In genomic region chr18:3966985-3967856, GRCh38 we compare ENCODE assay signal across 10 cellular contexts.
DNase-seq lines count a peak whose midpoint lies in the region; ATAC-seq and TF ChIP-seq lines count a peak whose summit lies in the region.
"Had no signal": no experiment of that assay in that cellular context is flagged by ENCODE, and none has a peak within 500 bp of the region (broad histone marks: within the 10 kb centered on the region; RNA-seq: fewer than 3 reads in every experiment).

No MANE protein-coding gene starts in this region.

- H3K36me3 ChIP-seq in PC-3 (ENCODE audit: low read depth, low read length), result no peaks in the 10 kb centered on the region
- H3K36me3 ChIP-seq in CD8-positive, alpha-beta T cell (ENCODE audit: insufficient read depth, low read length), result no peaks in the 10 kb centered on the region

- peaks cover 5% of the 10 kb centered on the region for H3K27me3 Mint-ChIP-seq in CD8-positive, alpha-beta T cell (ENCODE audit: low read depth)

- BruUV-seq in PC-3 (replicated peaks; lab: Mats Ljungman, UMichigan), result no TSS peak

- CTCF ChIA-PET in PC-3 (lab: Charles Lee), result no interaction called here
- CTCF ChIA-PET in CD8-positive, alpha-beta T cell (lab: Charles Lee), result interaction anchor here (0.6 kb wide), 1 partner anchor 11 kb away, joined by 3 read pairs; no protein-coding TSS in a partner anchor

- no peaks in the 10 kb centered on the region for H3K9me2 ChIP-seq in PC-3 (replicated peaks; ENCODE audit: low read length)

- H3K9me3 ChIP-seq in PC-3 (ENCODE audit: low read length), result no peaks in the 10 kb centered on the region
- H3K9me3 ChIP-seq in CD8-positive, alpha-beta T cell (ENCODE audit: low read length), result no peaks in the 10 kb centered on the region

- H3K27ac ChIP-seq in PC-3 (ENCODE audit: low read length), result no peak overlapping the region
- H3K27ac ChIP-seq in CD8-positive, alpha-beta T cell (ENCODE audit: low read depth, low read length), result no peak overlapping the region

- H3K4me3 ChIP-seq in PC-3 (ENCODE audit: low read length), result no peak overlapping the region
- H3K4me3 ChIP-seq in CD8-positive, alpha-beta T cell (ENCODE audit: low read depth, low read length), result no peak overlapping the region

- DNase-seq in H4 (ENCODE audit: low spot score) (peak; percentile 52), PC-3 (peak; percentile 29), glomerular visceral epithelial cell (ENCODE audit: extremely low spot score) (peak; percentile 63), RPMI8226 (no peak), GM13977 (ENCODE audit: low spot score) (no peak)
- no peak for DNase-seq in stimulated activated effector memory CD8-positive, alpha-beta T cell treated with anti-CD3 and anti-CD28 coated beads, Interleukin-12 subunit alpha, Interleukin-12 subunit beta, amount 100 ng/mL, for 72 hours (ENCODE audit: low spot score in 2 of 2)
- DNase-seq in CD8-positive, alpha-beta T cell, result no peak
- DNase-seq: activated T-cell treated with anti-CD3 and anti-CD28 coated beads, Interleukin-2, amount 50 U/mL, for 4 hours; cerebellar nuclear complex; stimulated activated CD8-positive, alpha-beta memory T cell treated with anti-CD3 and anti-CD28 coated beads, Interleukin-4, amount 100 ng/mL, for 48 hours had no signal

- H3K4me2 ChIP-seq in PC-3 (ENCODE audit: low read length), result no peak overlapping the region

- no peaks in the 10 kb centered on the region for H3K4me1 ChIP-seq in PC-3 (ENCODE audit: insufficient read depth, low read length)
- H3K4me1 ChIP-seq in CD8-positive, alpha-beta T cell (ENCODE audit: insufficient read depth, low read length), result no peaks in the 10 kb centered on the region

- no peaks in the 10 kb centered on the region for H3F3A ChIP-seq in PC-3 (ENCODE audit: low read length, unreplicated experiment)

- no peaks in the 10 kb centered on the region for H4K20me1 ChIP-seq in PC-3 (ENCODE audit: low read length)

- no peaks in the 10 kb centered on the region for H3K9me3 Mint-ChIP-seq in stimulated activated effector memory CD8-positive, alpha-beta T cell treated with anti-CD3 and anti-CD28 coated beads, Interleukin-12 subunit alpha, Interleukin-12 subunit beta, amount 100 ng/mL, for 72 hours
- H3K9me3 Mint-ChIP-seq in CD8-positive, alpha-beta T cell, result no peaks in the 10 kb centered on the region
- H3K9me3 Mint-ChIP-seq: activated T-cell treated with anti-CD3 and anti-CD28 coated beads, Interleukin-2, amount 50 U/mL, for 4 hours had no signal

- TF ChIP-seq CTCF in PC-3 (conservative IDR thresholded peaks at IDR 0.05; ENCODE audit: low read depth, low read length) (no peak), GM13977 (IDR thresholded peaks at IDR 0.05; ENCODE audit: extremely low read depth, insufficient read depth, missing control alignments) (no peak)
- no peak for TF ChIP-seq CTCF in CD8-positive, alpha-beta T cell (IDR thresholded peaks at IDR 0.05)

- in situ Hi-C loops in GM13977 (cut with MboI; ENCODE audit: low pct_unique_long_range_greater_than_20kb, low sequenced_read_pairs, unreplicated experiment), result no loop called here

- H3K36me3 Mint-ChIP-seq in stimulated activated effector memory CD8-positive, alpha-beta T cell treated with anti-CD3 and anti-CD28 coated beads, Interleukin-12 subunit alpha, Interleukin-12 subunit beta, amount 100 ng/mL, for 72 hours, result no peaks in the 10 kb centered on the region
- no peaks in the 10 kb centered on the region for H3K36me3 Mint-ChIP-seq in CD8-positive, alpha-beta T cell

- no peak overlapping the region for H2AFZ ChIP-seq in PC-3 (ENCODE audit: low read length)

- peaks cover 17% of the 10 kb centered on the region; the same call in 1 of the 2 replicates for H3K27me3 ChIP-seq in PC-3 (ENCODE audit: low read length)
- no peaks in the 10 kb centered on the region for H3K27me3 ChIP-seq in CD8-positive, alpha-beta T cell (ENCODE audit: insufficient read depth, low read length)

- H3K4me3 Mint-ChIP-seq in stimulated activated effector memory CD8-positive, alpha-beta T cell treated with anti-CD3 and anti-CD28 coated beads, Interleukin-12 subunit alpha, Interleukin-12 subunit beta, amount 100 ng/mL, for 72 hours, result no peak overlapping the region
- H3K4me3 Mint-ChIP-seq in CD8-positive, alpha-beta T cell, result no peak overlapping the region
- H3K4me3 Mint-ChIP-seq: activated T-cell treated with anti-CD3 and anti-CD28 coated beads, Interleukin-2, amount 50 U/mL, for 4 hours had no signal

- POLR2A ChIA-PET in PC-3 (lab: Charles Lee; ENCODE audit: unreplicated experiment), result no interaction called here
- POLR2A ChIA-PET in CD8-positive, alpha-beta T cell (lab: Charles Lee), result no interaction called here

- no peaks in the 10 kb centered on the region for H3K79me2 ChIP-seq in PC-3 (ENCODE audit: low read length)

- H3K9ac ChIP-seq in PC-3 (ENCODE audit: low read length), result no peak overlapping the region

- ATAC-seq in PC-3, result peak; percentile 45; the same call in 1 of the 2 replicates
- ATAC-seq in stimulated activated effector memory CD8-positive, alpha-beta T cell treated with anti-CD3 and anti-CD28 coated beads, Interleukin-12 subunit alpha, Interleukin-12 subunit beta, amount 100 ng/mL, for 72 hours, result peak; percentile 11
- no peak for ATAC-seq in CD8-positive, alpha-beta T cell
- ATAC-seq: activated T-cell treated with anti-CD3 and anti-CD28 coated beads, Interleukin-2, amount 50 U/mL, for 4 hours had no signal

- no peaks in the 10 kb centered on the region for H3K4me1 Mint-ChIP-seq in stimulated activated effector memory CD8-positive, alpha-beta T cell treated with anti-CD3 and anti-CD28 coated beads, Interleukin-12 subunit alpha, Interleukin-12 subunit beta, amount 100 ng/mL, for 72 hours
- no peaks in the 10 kb centered on the region for H3K4me1 Mint-ChIP-seq in CD8-positive, alpha-beta T cell (ENCODE audit: low read depth)

- intact Hi-C loops in PC-3 (cut with micrococcal nuclease), result no loop called here
- intact Hi-C loops in CD8-positive, alpha-beta T cell (cut with DNase I, micrococcal nuclease), result no loop called here

- H3K27ac Mint-ChIP-seq in stimulated activated effector memory CD8-positive, alpha-beta T cell treated with anti-CD3 and anti-CD28 coated beads, Interleukin-12 subunit alpha, Interleukin-12 subunit beta, amount 100 ng/mL, for 72 hours, result no peak overlapping the region
- no peak overlapping the region for H3K27ac Mint-ChIP-seq in CD8-positive, alpha-beta T cell

Comparison
In these comparisons a context has a peak if more than half of its experiments do, and no peak if none do; other contexts are left out.
1. DNase-seq: peak in H4 (single experiment), PC-3 (single experiment) and glomerular visceral epithelial cell (single experiment); none in stimulated activated effector memory CD8-positive, alpha-beta T cell treated with anti-CD3 and anti-CD28 coated beads, Interleukin-12 subunit alpha, Interleukin-12 subunit beta, amount 100 ng/mL, for 72 hours (0 of 2), RPMI8226 (single experiment), CD8-positive, alpha-beta T cell (0 of 7) and GM13977 (single experiment).